22 cellular contexts compared by ENCODE assay signal in genomic region chr2:234607691-234608090, GRCh38.
DNase-seq lines count a peak whose midpoint lies in the region; ATAC-seq and TF ChIP-seq lines count a peak whose summit lies in the region.
"Had no signal": no experiment of that assay in that cellular context is flagged by ENCODE, and none has a peak within 500 bp of the region (broad histone marks: within the 10 kb centered on the region; RNA-seq: fewer than 3 reads in every experiment).

No MANE protein-coding gene starts in this region.

- H4K20me1 ChIP-seq in osteoblast (ENCODE audit: insufficient read depth, low read length) (no peaks in the 10 kb centered on the region), GM23248 (ENCODE audit: insufficient read depth) (no peaks in the 10 kb centered on the region)
- H4K20me1 ChIP-seq: BLaER1 had no signal

- H3K27ac ChIP-seq in esophagus muscularis mucosa (replicated peaks in 1 of 4) (no peak overlapping the region), osteoblast (ENCODE audit: low read depth, low read length) (no peak overlapping the region), heart right ventricle (no peak overlapping the region), upper lobe of left lung (no peak overlapping the region), GM23248 (no peak overlapping the region)
- H3K27ac ChIP-seq: BLaER1 had no signal

- H3K9me2 ChIP-seq in GM23248 (ENCODE audit: insufficient read depth), result no peaks in the 10 kb centered on the region

- H2AFZ ChIP-seq in osteoblast (ENCODE audit: low read length), result no peak overlapping the region
- H2AFZ ChIP-seq in GM23248, result no peak overlapping the region

- ATAC-seq in heart right ventricle (no peak), upper lobe of left lung (ENCODE audit: low FRiP score in 2 of 2) (no peak)
- ATAC-seq: GM12878 had no signal

- H3K4me1 ChIP-seq in esophagus muscularis mucosa (no peaks in the 10 kb centered on the region), osteoblast (ENCODE audit: insufficient read depth, low read length) (no peaks in the 10 kb centered on the region), heart right ventricle (no peaks in the 10 kb centered on the region), upper lobe of left lung (no peaks in the 10 kb centered on the region), GM23248 (ENCODE audit: insufficient read depth) (no peaks in the 10 kb centered on the region)
- H3K4me1 ChIP-seq: BE2C had no signal

- no peak overlapping the region for H3K9ac ChIP-seq in GM23248
- H3K9ac ChIP-seq: BLaER1 had no signal

- intact Hi-C loops in esophagus muscularis mucosa (cut with DNase I), result no loop called here
- intact Hi-C loops in heart right ventricle (cut with DNase I), result no loop called here

- H3K4me3 ChIP-seq in esophagus muscularis mucosa (no peak overlapping the region), osteoblast (ENCODE audit: insufficient read depth, low read length) (no peak overlapping the region), heart right ventricle (no peak overlapping the region), upper lobe of left lung (no peak overlapping the region), GM23248 (no peak overlapping the region)
- H3K4me3 ChIP-seq: BLaER1, GM12878 had no signal

- in situ Hi-C loops in GM23248 (cut with MboI), result no loop called here

- DNase-seq in ecto neural progenitor cell (ENCODE audit: low spot score) (peak; percentile 14), esophagus muscularis mucosa (ENCODE audit: extremely low spot score) (peak; percentile 62), osteoblast (ENCODE audit: insufficient read length, low spot score, missing footprints) (peak; percentile 66), heart right ventricle (no peak), upper lobe of left lung (no peak), GM23248 (no peak)
- DNase-seq: 8988T; ACHN; BE2C; C1 segment of cervical spinal cord; CD4-positive, alpha-beta memory T cell; CD4-positive, CD25-positive, alpha-beta regulatory T cell; CD8-positive, alpha-beta memory T cell; COR-L47; DMS153; DMS53; DMS79; DND-41; EL; GDM1 had no signal

- H3F3A ChIP-seq in GM23248 (ENCODE audit: insufficient read depth), result no peaks in the 10 kb centered on the region

- TF ChIP-seq POLR2A in esophagus muscularis mucosa (IDR thresholded peaks at IDR 0.05; ENCODE audit: low read depth), result no peak
- TF ChIP-seq POLR2A in upper lobe of left lung (IDR thresholded peaks at IDR 0.05), result no peak

- TF ChIP-seq CTCF in esophagus muscularis mucosa (IDR thresholded peaks at IDR 0.05) (no peak), osteoblast (IDR thresholded peaks at IDR 0.05; ENCODE audit: extremely low read depth, low read depth, low read length) (no peak), heart right ventricle (IDR thresholded peaks at IDR 0.05) (no peak), upper lobe of left lung (IDR thresholded peaks at IDR 0.05) (no peak)

- H3K27me3 ChIP-seq in esophagus muscularis mucosa (no peaks in the 10 kb centered on the region), osteoblast (ENCODE audit: insufficient read depth, low read length) (peaks cover 5% of the 10 kb centered on the region), heart right ventricle (peaks cover 0 to 10% (median 0%) of the 10 kb centered on the region in 7 donors), upper lobe of left lung (no peaks in the 10 kb centered on the region), GM23248 (replicated peaks; ENCODE audit: insufficient read depth) (no peaks in the 10 kb centered on the region)
- H3K27me3 ChIP-seq: BE2C, BLaER1 had no signal

- WGBS in esophagus muscularis mucosa, result 86% methylated on average over 8 of the region's 8 CpGs
- WGBS in heart right ventricle, 2 donors, result 81 to 84% methylated on average over 8 of the region's 8 CpGs
- 85 to 86% methylated on average over 8 of the region's 8 CpGs for WGBS in upper lobe of left lung, 2 donors
- WGBS in GM23248 (ENCODE audit: low coverage in 1 of 2, low lambda C conversion rate in 2 of 2, missing lambda C conversion rate in 2 of 2), 2 experiments, result 77 to 78% methylated on average over 8 of the region's 8 CpGs

- H3K9me3 ChIP-seq in esophagus muscularis mucosa (no peaks in the 10 kb centered on the region), osteoblast (ENCODE audit: low read depth, low read length) (no peaks in the 10 kb centered on the region), heart right ventricle (peaks cover 0 to 13% (median 0%) of the 10 kb centered on the region in 11 donors), upper lobe of left lung (no peaks in the 10 kb centered on the region), GM23248 (ENCODE audit: low read depth) (no peaks in the 10 kb centered on the region)
- H3K9me3 ChIP-seq: BE2C had no signal

- TF ChIP-seq EP300 in esophagus muscularis mucosa (IDR thresholded peaks at IDR 0.05), result no peak
- no peak for TF ChIP-seq EP300 in upper lobe of left lung (IDR thresholded peaks at IDR 0.05)

- H3K79me2 ChIP-seq in osteoblast (ENCODE audit: insufficient read depth, low read length) (no peaks in the 10 kb centered on the region), GM23248 (ENCODE audit: insufficient read depth) (no peaks in the 10 kb centered on the region)

- no peak overlapping the region for H3K4me2 ChIP-seq in osteoblast (ENCODE audit: insufficient read depth, low read length)
- no peak overlapping the region for H3K4me2 ChIP-seq in GM23248 (ENCODE audit: unreplicated experiment)
- H3K4me2 ChIP-seq: BLaER1 had no signal

- H3K36me3 ChIP-seq in esophagus muscularis mucosa (no peaks in the 10 kb centered on the region), osteoblast (ENCODE audit: insufficient read depth, low read length) (no peaks in the 10 kb centered on the region), heart right ventricle (no peaks in the 10 kb centered on the region), upper lobe of left lung (no peaks in the 10 kb centered on the region), GM23248 (ENCODE audit: low read depth) (no peaks in the 10 kb centered on the region)
- H3K36me3 ChIP-seq: BE2C, BLaER1 had no signal

Comparison
In these comparisons a context has a peak if more than half of its experiments do, and no peak if none do; other contexts are left out.
1. DNase-seq: peak in ecto neural progenitor cell (single experiment), esophagus muscularis mucosa (single experiment) and osteoblast (single experiment); none in heart right ventricle (0 of 2), upper lobe of left lung (0 of 2) and GM23248 (single experiment).